1 cellular context compared by ENCODE assay signal in genomic region chr2:207727256-207727655, GRCh38.
TF ChIP-seq lines count a peak whose summit lies in the region.

No MANE protein-coding gene starts in this region.

TF ChIP-seq in SK-N-SH, 30 proteins besides CTCF, POLR2A, EP300 and RAD21 (continued from another document):
- TF ChIP-seq ZBTB33 (IDR thresholded peaks at IDR 0.05; ENCODE audit: borderline replicate concordance, low read depth) (no peak), SMC3 (IDR thresholded peaks at IDR 0.05; ENCODE audit: low read depth, low read length) (no peak), TEAD4 (IDR thresholded peaks at IDR 0.05; ENCODE audit: borderline replicate concordance, insufficient read depth) (no peak), GABPA (IDR thresholded peaks at IDR 0.05; ENCODE audit: low read depth) (no peak), NRF1 (IDR thresholded peaks at IDR 0.05; ENCODE audit: low read depth, low read length) (no peak), FOXJ3 (CRISPR knock-in tag; IDR thresholded peaks at IDR 0.05) (no peak), EZH2phosphoT487 (IDR thresholded peaks at IDR 0.05; ENCODE audit: borderline replicate concordance, low read depth) (no peak), REST (IDR thresholded peaks at IDR 0.05; ENCODE audit: low read depth, low read length) (no peak), FOXM1 (IDR thresholded peaks at IDR 0.05; ENCODE audit: low read depth) (no peak), SIN3A (IDR thresholded peaks at IDR 0.05; ENCODE audit: borderline replicate concordance, low read depth, low read length) (no peak), ELF1 (IDR thresholded peaks at IDR 0.05) (no peak), YY1 (IDR thresholded peaks at IDR 0.05; ENCODE audit: low read depth) (no peak)
- TF ChIP-seq, protein P1, sequence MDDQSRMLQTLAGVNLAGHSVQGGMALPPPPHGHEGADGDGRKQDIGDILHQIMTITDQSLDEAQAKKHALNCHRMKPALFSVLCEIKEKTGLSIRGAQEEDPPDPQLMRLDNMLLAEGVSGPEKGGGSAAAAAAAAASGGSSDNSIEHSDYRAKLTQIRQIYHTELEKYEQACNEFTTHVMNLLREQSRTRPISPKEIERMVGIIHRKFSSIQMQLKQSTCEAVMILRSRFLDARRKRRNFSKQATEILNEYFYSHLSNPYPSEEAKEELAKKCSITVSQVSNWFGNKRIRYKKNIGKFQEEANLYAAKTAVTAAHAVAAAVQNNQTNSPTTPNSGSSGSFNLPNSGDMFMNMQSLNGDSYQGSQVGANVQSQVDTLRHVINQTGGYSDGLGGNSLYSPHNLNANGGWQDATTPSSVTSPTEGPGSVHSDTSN (IDR thresholded peaks at IDR 0.05) = 0 out of 2 replicates have a peak, but pooled peaks have one; percentile 17
